1 cellular context compared by ENCODE assay signal in the genomic region with DNA sequence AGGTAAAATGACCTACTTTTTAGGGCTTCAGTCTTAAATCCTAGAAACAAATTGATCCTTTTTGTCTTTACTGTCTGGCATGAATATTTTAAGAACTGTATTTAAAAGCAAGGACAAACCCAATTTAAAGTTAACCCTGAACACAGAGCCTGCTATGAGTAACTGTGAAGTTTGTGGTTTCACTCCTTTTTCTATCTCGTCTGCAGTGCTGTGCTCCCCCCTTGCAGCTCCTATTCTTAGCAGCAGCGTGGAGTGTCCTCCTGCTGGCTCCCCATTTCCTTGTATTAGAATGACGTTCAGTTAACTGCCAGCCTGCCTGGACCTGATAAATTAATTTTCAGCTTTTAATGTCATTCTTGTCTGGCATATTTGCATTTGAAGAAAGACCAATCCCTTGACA.
TF ChIP-seq lines count a peak whose summit lies in the region.

No MANE protein-coding gene starts in this region.

TF ChIP-seq in WTC11, 78 proteins besides CTCF, POLR2A, EP300 and RAD21 (continued from another document):
- TF ChIP-seq, protein P1, sequence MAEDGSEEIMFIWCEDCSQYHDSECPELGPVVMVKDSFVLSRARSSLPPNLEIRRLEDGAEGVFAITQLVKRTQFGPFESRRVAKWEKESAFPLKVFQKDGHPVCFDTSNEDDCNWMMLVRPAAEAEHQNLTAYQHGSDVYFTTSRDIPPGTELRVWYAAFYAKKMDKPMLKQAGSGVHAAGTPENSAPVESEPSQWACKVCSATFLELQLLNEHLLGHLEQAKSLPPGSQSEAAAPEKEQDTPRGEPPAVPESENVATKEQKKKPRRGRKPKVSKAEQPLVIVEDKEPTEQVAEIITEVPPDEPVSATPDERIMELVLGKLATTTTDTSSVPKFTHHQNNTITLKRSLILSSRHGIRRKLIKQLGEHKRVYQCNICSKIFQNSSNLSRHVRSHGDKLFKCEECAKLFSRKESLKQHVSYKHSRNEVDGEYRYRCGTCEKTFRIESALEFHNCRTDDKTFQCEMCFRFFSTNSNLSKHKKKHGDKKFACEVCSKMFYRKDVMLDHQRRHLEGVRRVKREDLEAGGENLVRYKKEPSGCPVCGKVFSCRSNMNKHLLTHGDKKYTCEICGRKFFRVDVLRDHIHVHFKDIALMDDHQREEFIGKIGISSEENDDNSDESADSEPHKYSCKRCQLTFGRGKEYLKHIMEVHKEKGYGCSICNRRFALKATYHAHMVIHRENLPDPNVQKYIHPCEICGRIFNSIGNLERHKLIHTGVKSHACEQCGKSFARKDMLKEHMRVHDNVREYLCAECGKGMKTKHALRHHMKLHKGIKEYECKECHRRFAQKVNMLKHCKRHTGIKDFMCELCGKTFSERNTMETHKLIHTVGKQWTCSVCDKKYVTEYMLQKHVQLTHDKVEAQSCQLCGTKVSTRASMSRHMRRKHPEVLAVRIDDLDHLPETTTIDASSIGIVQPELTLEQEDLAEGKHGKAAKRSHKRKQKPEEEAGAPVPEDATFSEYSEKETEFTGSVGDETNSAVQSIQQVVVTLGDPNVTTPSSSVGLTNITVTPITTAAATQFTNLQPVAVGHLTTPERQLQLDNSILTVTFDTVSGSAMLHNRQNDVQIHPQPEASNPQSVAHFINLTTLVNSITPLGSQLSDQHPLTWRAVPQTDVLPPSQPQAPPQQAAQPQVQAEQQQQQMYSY (CRISPR knock-in tag; IDR thresholded peaks at IDR 0.05) = no peak
- TF ChIP-seq, protein P2, sequence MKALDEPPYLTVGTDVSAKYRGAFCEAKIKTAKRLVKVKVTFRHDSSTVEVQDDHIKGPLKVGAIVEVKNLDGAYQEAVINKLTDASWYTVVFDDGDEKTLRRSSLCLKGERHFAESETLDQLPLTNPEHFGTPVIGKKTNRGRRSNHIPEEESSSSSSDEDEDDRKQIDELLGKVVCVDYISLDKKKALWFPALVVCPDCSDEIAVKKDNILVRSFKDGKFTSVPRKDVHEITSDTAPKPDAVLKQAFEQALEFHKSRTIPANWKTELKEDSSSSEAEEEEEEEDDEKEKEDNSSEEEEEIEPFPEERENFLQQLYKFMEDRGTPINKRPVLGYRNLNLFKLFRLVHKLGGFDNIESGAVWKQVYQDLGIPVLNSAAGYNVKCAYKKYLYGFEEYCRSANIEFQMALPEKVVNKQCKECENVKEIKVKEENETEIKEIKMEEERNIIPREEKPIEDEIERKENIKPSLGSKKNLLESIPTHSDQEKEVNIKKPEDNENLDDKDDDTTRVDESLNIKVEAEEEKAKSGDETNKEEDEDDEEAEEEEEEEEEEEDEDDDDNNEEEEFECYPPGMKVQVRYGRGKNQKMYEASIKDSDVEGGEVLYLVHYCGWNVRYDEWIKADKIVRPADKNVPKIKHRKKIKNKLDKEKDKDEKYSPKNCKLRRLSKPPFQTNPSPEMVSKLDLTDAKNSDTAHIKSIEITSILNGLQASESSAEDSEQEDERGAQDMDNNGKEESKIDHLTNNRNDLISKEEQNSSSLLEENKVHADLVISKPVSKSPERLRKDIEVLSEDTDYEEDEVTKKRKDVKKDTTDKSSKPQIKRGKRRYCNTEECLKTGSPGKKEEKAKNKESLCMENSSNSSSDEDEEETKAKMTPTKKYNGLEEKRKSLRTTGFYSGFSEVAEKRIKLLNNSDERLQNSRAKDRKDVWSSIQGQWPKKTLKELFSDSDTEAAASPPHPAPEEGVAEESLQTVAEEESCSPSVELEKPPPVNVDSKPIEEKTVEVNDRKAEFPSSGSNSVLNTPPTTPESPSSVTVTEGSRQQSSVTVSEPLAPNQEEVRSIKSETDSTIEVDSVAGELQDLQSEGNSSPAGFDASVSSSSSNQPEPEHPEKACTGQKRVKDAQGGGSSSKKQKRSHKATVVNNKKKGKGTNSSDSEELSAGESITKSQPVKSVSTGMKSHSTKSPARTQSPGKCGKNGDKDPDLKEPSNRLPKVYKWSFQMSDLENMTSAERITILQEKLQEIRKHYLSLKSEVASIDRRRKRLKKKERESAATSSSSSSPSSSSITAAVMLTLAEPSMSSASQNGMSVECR (CRISPR knock-in tag; IDR thresholded peaks at IDR 0.05; ENCODE audit: borderline replicate concordance) = no peak
- TF ChIP-seq MXD4 (CRISPR knock-in tag; IDR thresholded peaks at IDR 0.05; ENCODE audit: borderline replicate concordance) (no peak), NFATC4 (CRISPR knock-in tag; IDR thresholded peaks at IDR 0.05) (no peak), TP53 (CRISPR knock-in tag; IDR thresholded peaks at IDR 0.05) (no peak)
- TF ChIP-seq, protein P3, sequence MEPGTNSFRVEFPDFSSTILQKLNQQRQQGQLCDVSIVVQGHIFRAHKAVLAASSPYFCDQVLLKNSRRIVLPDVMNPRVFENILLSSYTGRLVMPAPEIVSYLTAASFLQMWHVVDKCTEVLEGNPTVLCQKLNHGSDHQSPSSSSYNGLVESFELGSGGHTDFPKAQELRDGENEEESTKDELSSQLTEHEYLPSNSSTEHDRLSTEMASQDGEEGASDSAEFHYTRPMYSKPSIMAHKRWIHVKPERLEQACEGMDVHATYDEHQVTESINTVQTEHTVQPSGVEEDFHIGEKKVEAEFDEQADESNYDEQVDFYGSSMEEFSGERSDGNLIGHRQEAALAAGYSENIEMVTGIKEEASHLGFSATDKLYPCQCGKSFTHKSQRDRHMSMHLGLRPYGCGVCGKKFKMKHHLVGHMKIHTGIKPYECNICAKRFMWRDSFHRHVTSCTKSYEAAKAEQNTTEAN (CRISPR knock-in tag; IDR thresholded peaks at IDR 0.05) = no peak
TF ChIP-seq in WTC11: peak in this region for 0.
